ENCODE assay signal across 8 cellular contexts in genomic region chr17:2828396-2829038, GRCh38. TPM values are rescaled to one million over a fixed set of nuclear protein-coding genes. Genes with fewer than 3 reads are reported as not detected.
A peak's percentile ranks its signal among the peaks of the same experiment; 100 is the strongest.
DNase-seq lines count a peak whose midpoint lies in the region; ATAC-seq lines count a peak whose summit lies in the region.

No MANE protein-coding gene starts in this region.

- H3K9me3 ChIP-seq in effector memory CD4-positive, alpha-beta T cell (ENCODE audit: control insufficient read depth, low read length) = no peaks in the 10 kb centered on the region

- peak overlapping the region; percentile 17 for H3K4me3 ChIP-seq in effector memory CD4-positive, alpha-beta T cell (ENCODE audit: insufficient read depth, low read depth, low read length, poor library complexity, severe bottlenecking)

- no peak overlapping the region for H3K27ac ChIP-seq in effector memory CD4-positive, alpha-beta T cell (ENCODE audit: insufficient read depth, low read length, poor library complexity, severe bottlenecking)

- peaks cover 10% of the 10 kb centered on the region for H3K4me1 ChIP-seq in effector memory CD4-positive, alpha-beta T cell (ENCODE audit: control insufficient read depth, insufficient read depth, low read length, poor library complexity, severe bottlenecking)

- no peak for ATAC-seq in GM18870 (IDR thresholded peaks at IDR 0.05; ENCODE audit: unreplicated experiment)

- peaks cover 3% of the 10 kb centered on the region for H3K36me3 ChIP-seq in effector memory CD4-positive, alpha-beta T cell (ENCODE audit: control insufficient read depth, insufficient read depth, low read length)

- no peaks in the 10 kb centered on the region for H3K27me3 ChIP-seq in effector memory CD4-positive, alpha-beta T cell (replicated peaks; ENCODE audit: control insufficient read depth, insufficient read depth, low read length, poor library complexity, severe bottlenecking)

- DNase-seq in C1 segment of cervical spinal cord (lab: John Stamatoyannopoulos, UW) (peak in 11 of 14 donors; percentile 17 to 63 (median 28)), H4 (ENCODE audit: low spot score) (peak; percentile 33), NCI-H69 (lab: John Stamatoyannopoulos, UW) (peak; percentile 70), medulla oblongata (ENCODE audit: extremely low spot score) (peak; percentile 56)
- peak; percentile 40 to 73 for DNase-seq in activated CD8-positive, alpha-beta memory T cell treated with anti-CD3 and anti-CD28 coated beads for 1 hour (ENCODE audit: extremely low read depth in 1 of 2, low read depth in 1 of 2)
- peak; percentile 40 to 67 (median 51) for DNase-seq in effector memory CD4-positive, alpha-beta T cell
- DNase-seq in stimulated activated CD8-positive, alpha-beta memory T cell treated with anti-CD3 and anti-CD28 coated beads, Interleukin-15, amount 100 ng/mL, for 24 hours (ENCODE audit: low read depth) = peak; percentile 76

RNA-seq across cellular contexts. Expression of gene RAP1GAP2, which starts 32.3 kb away (rescaled TPM):
- total RNA-seq in H4 (2014; rRNA removed; shearing (Covaris generic)) = 2.0 and 2.4 TPM in 2 replicates
